In genomic region chr7:130372813-130373212, GRCh38 we compare ENCODE assay signal across 15 cellular contexts. TPM values are rescaled to one million over a fixed set of nuclear protein-coding genes. Genes with fewer than 3 reads are reported as not detected.
DNase-seq lines count a peak whose midpoint lies in the region; TF ChIP-seq lines count a peak whose summit lies in the region.
"Had no signal": no experiment of that assay in that cellular context is flagged by ENCODE, and none has a peak within 500 bp of the region (broad histone marks: within the 10 kb centered on the region; RNA-seq: fewer than 3 reads in every experiment).

No MANE protein-coding gene starts in this region.

- peaks cover 12% of the 10 kb centered on the region for H3K9me3 ChIP-seq in HUES64 (ENCODE audit: insufficient read depth, low read depth, low read length)
- H3K9me3 ChIP-seq in breast epithelium = no peaks in the 10 kb centered on the region
- H3K9me3 ChIP-seq in mesodermal cell (ENCODE audit: control insufficient read depth, low read length) = peaks cover 20% of the 10 kb centered on the region
- peaks cover 0 to 20% (median 15%) of the 10 kb centered on the region in 8 donors for H3K9me3 ChIP-seq in spleen

- TF ChIP-seq CTCF in breast epithelium (IDR thresholded peaks at IDR 0.05) (no peak), spleen (IDR thresholded peaks at IDR 0.05 in 8 of 11, conservative IDR thresholded peaks at IDR 0.05 in 3 of 11) (no peak), glutamatergic neuron (IDR thresholded peaks at IDR 0.05; ENCODE audit: partially characterized antibody, unreplicated experiment) (no peak)

- TF ChIP-seq POLR2A in breast epithelium (IDR thresholded peaks at IDR 0.05) (no peak), spleen (IDR thresholded peaks at IDR 0.05) (no peak)

- H3K27me3 ChIP-seq in HUES64 (ENCODE audit: insufficient read depth, low read length) = no peaks in the 10 kb centered on the region
- H3K27me3 ChIP-seq in breast epithelium = no peaks in the 10 kb centered on the region
- no peaks in the 10 kb centered on the region for H3K27me3 ChIP-seq in spleen (replicated peaks in 1 of 7)

- no peak overlapping the region for H3K4me3 Mint-ChIP-seq in glutamatergic neuron (ENCODE audit: unreplicated experiment)
- H3K4me3 Mint-ChIP-seq in activated CD4-positive, alpha-beta T cell treated with anti-CD3 and anti-CD28 coated beads, Interleukin-2, amount 10 ng/mL, durations not matched to agents 7 days and 5 days = no peak overlapping the region
- H3K4me3 Mint-ChIP-seq: CD14-positive monocyte; central memory CD8-positive, alpha-beta T cell; stimulated activated naive CD8-positive, alpha-beta T cell treated with anti-CD3 and anti-CD28 coated beads, Interleukin-15, Interleukin-2, amounts not matched to agents 100 ng/mL and 50 ng/mL, for 24 hours had no signal

- H3K4me3 ChIP-seq in HUES64 (ENCODE audit: low read length) = no peak overlapping the region
- H3K4me3 ChIP-seq in breast epithelium = no peak overlapping the region
- H3K4me3 ChIP-seq in mesodermal cell (ENCODE audit: extremely low read depth, insufficient read depth, low read length, poor library complexity, severe bottlenecking) = no peak overlapping the region
- no peak overlapping the region for H3K4me3 ChIP-seq in spleen

- H3K36me3 ChIP-seq in HUES64 (ENCODE audit: insufficient read depth, low read length) (no peaks in the 10 kb centered on the region), breast epithelium (no peaks in the 10 kb centered on the region), mesodermal cell (ENCODE audit: control insufficient read depth, insufficient read depth, low read length) (no peaks in the 10 kb centered on the region), spleen (no peaks in the 10 kb centered on the region)

- intact Hi-C loops in breast epithelium (cut with DNase I; ENCODE audit: low total_unique reads) (no loop called here), spleen (cut with DNase I; ENCODE audit: low total_unique reads) (no loop called here)

- peaks cover 3% of the 10 kb centered on the region for H3K27me3 Mint-ChIP-seq in glutamatergic neuron (ENCODE audit: unreplicated experiment)
- H3K27me3 Mint-ChIP-seq in activated CD4-positive, alpha-beta T cell treated with anti-CD3 and anti-CD28 coated beads, Interleukin-2, amount 10 ng/mL, durations not matched to agents 7 days and 5 days = no peaks in the 10 kb centered on the region
- H3K27me3 Mint-ChIP-seq: central memory CD8-positive, alpha-beta T cell; stimulated activated naive CD8-positive, alpha-beta T cell treated with anti-CD3 and anti-CD28 coated beads, Interleukin-15, Interleukin-2, amounts not matched to agents 100 ng/mL and 50 ng/mL, for 24 hours had no signal

- peaks cover 5% of the 10 kb centered on the region for H3K4me1 Mint-ChIP-seq in glutamatergic neuron (ENCODE audit: low read depth, unreplicated experiment)
- H3K4me1 Mint-ChIP-seq in activated CD4-positive, alpha-beta T cell treated with anti-CD3 and anti-CD28 coated beads, Interleukin-2, amount 10 ng/mL, durations not matched to agents 7 days and 5 days = peaks cover 17% of the 10 kb centered on the region
- H3K4me1 Mint-ChIP-seq: central memory CD8-positive, alpha-beta T cell had no signal

- peak overlapping the region; percentile 71 for H3K27ac ChIP-seq in HUES64 (ENCODE audit: low read depth, low read length)
- peak overlapping the region; percentile 74 to 96 for H3K27ac ChIP-seq in breast epithelium
- H3K27ac ChIP-seq in mesodermal cell (ENCODE audit: low read depth, low read length, severe bottlenecking) = peak overlapping the region; percentile 100
- H3K27ac ChIP-seq in spleen = peak overlapping the region; percentile 55 to 93 (median 84)

- H3K36me3 Mint-ChIP-seq in glutamatergic neuron (ENCODE audit: unreplicated experiment) = peaks cover 22% of the 10 kb centered on the region
- H3K36me3 Mint-ChIP-seq in activated CD4-positive, alpha-beta T cell treated with anti-CD3 and anti-CD28 coated beads, Interleukin-2, amount 10 ng/mL, durations not matched to agents 7 days and 5 days (ENCODE audit: low read depth) = no peaks in the 10 kb centered on the region
- H3K36me3 Mint-ChIP-seq: CD14-positive monocyte had no signal

- DNase-seq in breast epithelium (ENCODE audit: low spot score in 2 of 2) = no peak
- no peak for DNase-seq in spleen
- no peak for DNase-seq in occipital lobe (lab: John Stamatoyannopoulos, UW)
- DNase-seq in mesenteric fat pad (ENCODE audit: low spot score) = no peak
- DNase-seq in glutamatergic neuron = no peak
- DNase-seq in activated CD4-positive, alpha-beta T cell treated with anti-CD3 and anti-CD28 coated beads, Interleukin-2, amount 10 ng/mL, durations not matched to agents 7 days and 5 days = no peak
- DNase-seq: activated T-cell treated with anti-CD3 and anti-CD28 coated beads, Interleukin-2, amount 50 U/mL, for 1 hour; KG1; PC-3; stimulated activated CD4-positive, alpha-beta T cell treated with anti-CD3 and anti-CD28 coated beads, Interleukin-2, amount 100 ng/mL, for 24 hours had no signal

- WGBS in HUES64 = 84% methylated on average over 5 of the region's 5 CpGs
- 72 to 84% methylated on average over 3 to 4 of the region's 5 CpGs for WGBS in mesodermal cell (ENCODE audit: insufficient coverage in 2 of 2), 2 experiments
- 54 to 70% (median 63%) methylated on average over 5 of the region's 5 CpGs for WGBS in spleen, 5 donors

- POLR2A ChIA-PET in activated CD4-positive, alpha-beta T cell treated with anti-CD3 and anti-CD28 coated beads, Interleukin-2, amount 10 ng/mL, durations not matched to agents 7 days and 5 days (lab: Charles Lee) = no interaction called here

- peaks cover 15% of the 10 kb centered on the region for H3K9me3 Mint-ChIP-seq in glutamatergic neuron (ENCODE audit: unreplicated experiment)
- peaks cover 6% of the 10 kb centered on the region for H3K9me3 Mint-ChIP-seq in activated CD4-positive, alpha-beta T cell treated with anti-CD3 and anti-CD28 coated beads, Interleukin-2, amount 10 ng/mL, durations not matched to agents 7 days and 5 days

- H3K4me1 ChIP-seq in HUES64 (ENCODE audit: insufficient read depth, low read length) (peaks cover 17% of the 10 kb centered on the region), breast epithelium (peaks cover 17 to 30% of the 10 kb centered on the region in 2 donors), mesodermal cell (ENCODE audit: control insufficient read depth, insufficient read depth, low read length, poor library complexity, severe bottlenecking) (peaks cover 63% of the 10 kb centered on the region), spleen (peaks cover 7 to 63% (median 31%) of the 10 kb centered on the region in 6 donors)

- no peak overlapping the region for H3K27ac Mint-ChIP-seq in glutamatergic neuron (ENCODE audit: unreplicated experiment)
- no peak overlapping the region for H3K27ac Mint-ChIP-seq in activated CD4-positive, alpha-beta T cell treated with anti-CD3 and anti-CD28 coated beads, Interleukin-2, amount 10 ng/mL, durations not matched to agents 7 days and 5 days
- H3K27ac Mint-ChIP-seq: CD14-positive monocyte; stimulated activated naive CD8-positive, alpha-beta T cell treated with anti-CD3 and anti-CD28 coated beads, Interleukin-15, Interleukin-2, amounts not matched to agents 100 ng/mL and 50 ng/mL, for 24 hours had no signal

- CTCF ChIA-PET in activated CD4-positive, alpha-beta T cell treated with anti-CD3 and anti-CD28 coated beads, Interleukin-2, amount 10 ng/mL, durations not matched to agents 7 days and 5 days (lab: Charles Lee) = no interaction called here

- H3K9ac ChIP-seq in HUES64 (ENCODE audit: low read depth, low read length) = peak overlapping the region; percentile 59; the same call in 1 of the 2 replicates

RNA-seq across cellular contexts. Expression of gene CPA1, which starts 7.5 kb away (rescaled TPM):
- 0.30 TPM for polyA plus RNA-seq in HUES64 (2013, experiment 1 of 2)
- polyA plus RNA-seq in HUES64 (2013, experiment 2 of 2) = not detected
- under 1 TPM in 2 of 3 donors, not detected in 1; 0.73 to 0.96 TPM for total RNA-seq in breast epithelium
- polyA plus RNA-seq in mesodermal cell (2013, experiment 1 of 2) = 1.00 TPM
- 1.3 TPM for polyA plus RNA-seq in mesodermal cell (2013, experiment 2 of 2)
- 1 to 10 TPM; 1.2 to 8.1 (median 4.0) TPM for total RNA-seq in spleen
- 1 to 10 TPM in 2 of 3 donors, under 1 TPM in 1; 0.79 to 1.4 (median 1.3) TPM for polyA plus RNA-seq in spleen
- not detected for total RNA-seq in occipital lobe
- 4.0 TPM for total RNA-seq in mesenteric fat pad
- total RNA-seq in glutamatergic neuron (ENCODE audit: unreplicated experiment) = not detected
- total RNA-seq in activated CD4-positive, alpha-beta T cell treated with anti-CD3 and anti-CD28 coated beads, Interleukin-2, amount 10 ng/mL, durations not matched to agents 7 days and 5 days = not detected
- total RNA-seq: PC-3 had no signal
- polyA plus RNA-seq: CD14-positive monocyte had no signal

RNA-seq across cellular contexts. Expression of gene CPA5, which starts 28.2 kb away (rescaled TPM):
- not detected for polyA plus RNA-seq in HUES64 (2013, experiment 1 of 2)
- not detected for polyA plus RNA-seq in HUES64 (2013, experiment 2 of 2)
- total RNA-seq in breast epithelium (not detected), spleen (under 1 TPM in 1 of 7 donors, not detected in 6; 0.44 TPM), occipital lobe (not detected), mesenteric fat pad (not detected), glutamatergic neuron (ENCODE audit: unreplicated experiment) (not detected)
- polyA plus RNA-seq in mesodermal cell (2013, experiment 1 of 2) = not detected
- not detected for polyA plus RNA-seq in mesodermal cell (2013, experiment 2 of 2)
- 1 to 10 TPM in 1 of 3 donors, under 1 TPM in 2; 0.26 to 3.6 (median 0.46) TPM for polyA plus RNA-seq in spleen
- total RNA-seq in activated CD4-positive, alpha-beta T cell treated with anti-CD3 and anti-CD28 coated beads, Interleukin-2, amount 10 ng/mL, durations not matched to agents 7 days and 5 days = not detected
- total RNA-seq: PC-3 had no signal
- polyA plus RNA-seq: CD14-positive monocyte had no signal
